In genomic region chr2:74958277-74959105, GRCh38 we compare ENCODE assay signal across 8 cellular contexts. TPM values are rescaled to one million over a fixed set of nuclear protein-coding genes. Genes with fewer than 3 reads are reported as not detected.
A peak's percentile ranks its signal among the peaks of the same experiment; 100 is the strongest.
DNase-seq lines count a peak whose midpoint lies in the region; ATAC-seq and TF ChIP-seq lines count a peak whose summit lies in the region.

Gene POLE4, plus strand, starts transcription at chr2:74958643. Its CDS starts 37 bp downstream, at chr2:74958680.

- peak within 1 kb of the TSS; percentile 89 for H2AFZ ChIP-seq in Loucy (ENCODE audit: low read length)

- no peaks in the 10 kb centered on the region for H3K9me2 ChIP-seq in Loucy (replicated peaks; ENCODE audit: low read depth, low read length)

- H3F3A ChIP-seq in Loucy (ENCODE audit: low read depth): no peaks in the 10 kb centered on the region

- no peaks in the 10 kb centered on the region for H3K27me3 Mint-ChIP-seq in nephron (ENCODE audit: low read depth)

- H3K9me3 Mint-ChIP-seq in nephron: peaks cover 37% of the 10 kb centered on the region

- no peaks in the 10 kb centered on the region for H3K4me1 ChIP-seq in ES-I3 (ENCODE audit: insufficient read depth, low read length)
- H3K4me1 ChIP-seq in Loucy (ENCODE audit: insufficient read depth, low read length, poor library complexity, severe bottlenecking): peaks cover 17% of the 10 kb centered on the region

- peak; percentile 94 for ATAC-seq in stimulated activated naive CD8-positive, alpha-beta T cell treated with anti-CD3 and anti-CD28 coated beads, Interleukin-15, Interleukin-2, amounts not matched to agents 100 U/mL and 50 U/mL, for 24 hours

- no peaks in the 10 kb centered on the region; the same call in 1 of the 2 replicates for H3K36me3 ChIP-seq in ES-I3 (ENCODE audit: insufficient read depth, low read length)
- no peaks in the 10 kb centered on the region for H3K36me3 ChIP-seq in H7 (replicated peaks; ENCODE audit: control insufficient read depth, insufficient read depth, low read length)
- H3K36me3 ChIP-seq in Loucy (ENCODE audit: insufficient read depth, low read length): no peaks in the 10 kb centered on the region

- no peak for TF ChIP-seq CTCF in Loucy (conservative IDR thresholded peaks at IDR 0.05; ENCODE audit: low read length)
- TF ChIP-seq CTCF in fibroblast of the aortic adventitia (IDR thresholded peaks at IDR 0.05; ENCODE audit: insufficient read depth, low read length): no peak
- TF ChIP-seq CTCF in nephron (IDR thresholded peaks at IDR 0.05; ENCODE audit: unreplicated experiment in 3 of 3): no peak

- peak within 1 kb of the TSS; percentile 82 for H3K4me2 ChIP-seq in Loucy (ENCODE audit: low read depth, low read length, poor library complexity, severe bottlenecking)

- no peaks in the 10 kb centered on the region for H4K20me1 ChIP-seq in Loucy (ENCODE audit: insufficient read depth, low read length, poor library complexity, severe bottlenecking)

- peaks cover 50% of the 10 kb centered on the region for H3K36me3 Mint-ChIP-seq in nephron (ENCODE audit: low read depth)

- H3K4me3 Mint-ChIP-seq in nephron: peak within 1 kb of the TSS; percentile 79 to 83 (median 80)

- H3K9me3 ChIP-seq in ES-I3 (ENCODE audit: control insufficient read depth, insufficient read depth, low read length) (peaks cover 15% of the 10 kb centered on the region; the same call in 1 of the 2 replicates), Loucy (ENCODE audit: insufficient read depth, low read depth, low read length) (no peaks in the 10 kb centered on the region)

- DNase-seq in H7 (peak; percentile 90), SHP77 (lab: John Stamatoyannopoulos, UW) (peak; percentile 68 to 88), fibroblast of the aortic adventitia (ENCODE audit: low read depth) (peak; percentile 80)
- DNase-seq in activated effector memory CD4-positive, alpha-beta T cell treated with Interleukin-2 at 50 U/mL for 16 hours: peak; percentile 92
- DNase-seq in stimulated activated naive CD8-positive, alpha-beta T cell treated with anti-CD3 and anti-CD28 coated beads, Interleukin-15, Interleukin-2, amounts not matched to agents 100 U/mL and 50 U/mL, for 24 hours: peak; percentile 93

- peak within 1 kb of the TSS; percentile 57 for H3K9ac ChIP-seq in ES-I3 (ENCODE audit: low read depth, low read length)
- peak within 1 kb of the TSS; percentile 56 for H3K9ac ChIP-seq in Loucy (ENCODE audit: low read depth, low read length, poor library complexity, severe bottlenecking)

- peaks cover 4% of the 10 kb centered on the region for H3K4me1 Mint-ChIP-seq in nephron

- H3K27me3 ChIP-seq in H7 (ENCODE audit: control insufficient read depth, insufficient read depth, low read length): peaks cover 7% of the 10 kb centered on the region
- H3K27me3 ChIP-seq in Loucy (ENCODE audit: insufficient read depth, low read length, poor library complexity, severe bottlenecking): no peaks in the 10 kb centered on the region

- H3K27ac Mint-ChIP-seq in nephron: peak within 1 kb of the TSS; percentile 62 to 78 (median 77)

- no peaks in the 10 kb centered on the region for H3K79me2 ChIP-seq in Loucy (ENCODE audit: insufficient read depth, low read length)

- peak within 1 kb of the TSS; percentile 64 for H3K4me3 ChIP-seq in H7 (ENCODE audit: insufficient read depth, low read depth, low read length)
- H3K4me3 ChIP-seq in Loucy (ENCODE audit: low read length, poor library complexity, severe bottlenecking): peak within 1 kb of the TSS; percentile 73
- H3K4me3 ChIP-seq in fibroblast of the aortic adventitia (ENCODE audit: low read depth, low read length): peak within 1 kb of the TSS; percentile 80

RNA-seq across cellular contexts. Expression of gene POLE4, which starts in this region (rescaled TPM):
- total RNA-seq in H7 (2014; rRNA removed; shearing (Covaris generic)): 5.2 and 13.8 TPM in 2 replicates
- 27.4 and 44.3 TPM in 2 replicates for total RNA-seq in fibroblast of the aortic adventitia (ENCODE audit: low replicate concordance)

Comparison
In these comparisons a context has a peak if more than half of its experiments do, and no peak if none do; other contexts are left out.
1. Peak in every context shown above with its lines: DNase-seq, ATAC-seq and H3K4me3 ChIP-seq.